Comparison of ENCODE assay signal across 9 cellular contexts in genomic region chr17:46789610-46790009, GRCh38.
"Had no signal": no experiment of that assay in that cellular context is flagged by ENCODE, and none has a peak within 500 bp of the region (broad histone marks: within the 10 kb centered on the region; RNA-seq: fewer than 3 reads in every experiment).

No MANE protein-coding gene starts in this region.

- FAIRE-seq: H1, H54, HepG2 had no signal

- H3K4me3 ChIP-seq: GM23338 had no signal

- ATAC-seq: HepG2 had no signal

- H3K4me2 ChIP-seq: GM23338 had no signal

- H2AFZ ChIP-seq: GM23338 had no signal

- DNase-seq: H9, HCEC 1CT, HFFc6, KG1 had no signal

- H3K27ac ChIP-seq: HL-60 had no signal
